ENCODE assay signal across 8 cellular contexts in genomic region chr1:53326598-53327182, GRCh38. TPM values are rescaled to one million over a fixed set of nuclear protein-coding genes. Genes with fewer than 3 reads are reported as not detected.
A peak's percentile ranks its signal among the peaks of the same experiment; 100 is the strongest.
DNase-seq lines count a peak whose midpoint lies in the region; ATAC-seq, FAIRE-seq and TF ChIP-seq lines count a peak whose summit lies in the region.

No MANE protein-coding gene starts in this region.

- dilution Hi-C loops in IMR-90 (cut with HindIII; ENCODE audit: low sequenced_read_pairs, unreplicated experiment): no loop called here

- peak overlapping the region in 1 of 2 experiments; percentile 32; a peak in 1 of 4 replicates for H4K8ac ChIP-seq in IMR-90 (ENCODE audit: low read depth in 2 of 2, low read length in 2 of 2)

- in situ Hi-C loops in IMR-90 (cut with MboI; ENCODE audit: low sequenced_read_pairs): no loop called here

- BruUV-seq in IMR-90 (replicated peaks; lab: Mats Ljungman, UMichigan): no TSS peak

- no peak for TF ChIP-seq POLR2A in IMR-90 (IDR thresholded peaks at IDR 0.05; ENCODE audit: low read depth, low read length)

- peak overlapping the region; percentile 9; the same call in 1 of the 2 replicates for H3K9ac ChIP-seq in IMR-90 (ENCODE audit: low read depth, low read length)

- no peak overlapping the region for H3K18ac ChIP-seq in IMR-90 (ENCODE audit: low read depth, low read length)

- 0 out of 2 replicates have a peak overlapping the region, but pooled peaks have one; percentile 37 for H3K14ac ChIP-seq in IMR-90 (replicated peaks; ENCODE audit: low read depth, low read length)

- H3K4me3 ChIP-seq in IMR-90 (ENCODE audit: insufficient read depth, low read depth, low read length) (peak overlapping the region; percentile 54), WI38 (ENCODE audit: low read depth, low read length) (peak overlapping the region; percentile 76), esophagus (ENCODE audit: low read depth in 1 of 2, low read length in 2 of 2) (peak overlapping the region; percentile 63 to 80), neuron (ENCODE audit: low read length) (peak overlapping the region; percentile 78)

- H3K23ac ChIP-seq in IMR-90 (ENCODE audit: low read depth, low read length): peak overlapping the region; percentile 32; the same call in 1 of the 2 replicates

- no peak overlapping the region for H3K56ac ChIP-seq in IMR-90 (ENCODE audit: extremely low read depth, insufficient read depth, low read length)

- H4K5ac ChIP-seq in IMR-90 (ENCODE audit: low read depth, low read length): no peak overlapping the region

- no peak overlapping the region for H2BK20ac ChIP-seq in IMR-90 (ENCODE audit: low read depth, low read length)

- TF ChIP-seq RAD21 in IMR-90 (IDR thresholded peaks at IDR 0.05; ENCODE audit: low read length): no peak

- H3K27me3 ChIP-seq in IMR-90 (ENCODE audit: control insufficient read depth, insufficient read depth, low read length) (no peaks in the 10 kb centered on the region; the same call in 1 of the 2 replicates), esophagus (ENCODE audit: control insufficient read depth in 1 of 2, insufficient read depth in 2 of 2, low read length in 2 of 2) (no peaks in the 10 kb centered on the region), neuron (ENCODE audit: insufficient read depth, low read length) (peaks cover 2% of the 10 kb centered on the region)

- H3K4me1 ChIP-seq in IMR-90 (ENCODE audit: control insufficient read depth, insufficient read depth, low read length): peaks cover 4% of the 10 kb centered on the region
- peaks cover 5 to 17% of the 10 kb centered on the region in 2 donors for H3K4me1 ChIP-seq in esophagus (ENCODE audit: control insufficient read depth in 2 of 2, insufficient read depth in 2 of 2, low read length in 1 of 2)
- H3K4me1 ChIP-seq in neuron (ENCODE audit: insufficient read depth, low read length): peaks cover 16% of the 10 kb centered on the region

- peaks cover 4% of the 10 kb centered on the region; the same call in 1 of the 2 replicates for H3K9me1 ChIP-seq in IMR-90 (ENCODE audit: insufficient read depth, low read length)

- peak; percentile 17 for ATAC-seq in GM21717 (IDR thresholded peaks at IDR 0.05; ENCODE audit: unreplicated experiment)
- ATAC-seq in IMR-90 (ENCODE audit: low read depth): peak; percentile 27

- DNase-seq in NCI-H748 (lab: John Stamatoyannopoulos, UW; ENCODE audit: unreplicated experiment): peak; percentile 86
- no peak for DNase-seq in NCI-H748 treated with DMSO at 0.1 percent for 48 hours (lab: John Stamatoyannopoulos, UW)
- no peak for DNase-seq in IMR-90
- no peak for DNase-seq in frontal cortex (ENCODE audit: low spot score in 2 of 2)

- peak overlapping the region; percentile 70 for H2AK5ac ChIP-seq in IMR-90 (ENCODE audit: low read depth, low read length)

- peak overlapping the region; percentile 96 for H2AFZ ChIP-seq in IMR-90 (replicated peaks; ENCODE audit: low read length, poor library complexity)
- peak overlapping the region; percentile 87 for H2AFZ ChIP-seq in neuron (ENCODE audit: low read depth, low read length)

- H3K9me3 ChIP-seq in IMR-90 (ENCODE audit: control insufficient read depth, insufficient read depth, low read length) (no peaks in the 10 kb centered on the region), esophagus (ENCODE audit: control insufficient read depth in 2 of 2, insufficient read depth in 1 of 2, low read depth in 1 of 2, low read length in 1 of 2) (no peaks in the 10 kb centered on the region), neuron (ENCODE audit: low read length) (no peaks in the 10 kb centered on the region)

- TF ChIP-seq CTCF in IMR-90 (conservative IDR thresholded peaks at IDR 0.05; ENCODE audit: low read depth, low read length): no peak
- no peak for TF ChIP-seq CTCF in WI38 (IDR thresholded peaks at IDR 0.05; ENCODE audit: low read depth, low read length)

- H2AK9ac ChIP-seq in IMR-90 (replicated peaks; ENCODE audit: low read depth, low read length, poor library complexity): peak overlapping the region; percentile 92

- no peak overlapping the region for H2BK120ac ChIP-seq in IMR-90 (ENCODE audit: low read depth, low read length)

- peak overlapping the region; percentile 97 for H3K4me2 ChIP-seq in IMR-90 (ENCODE audit: low read depth, low read length)

- H3K36me3 ChIP-seq in IMR-90 (ENCODE audit: control insufficient read depth, insufficient read depth, low read length) (no peaks in the 10 kb centered on the region; the same call in 1 of the 2 replicates), esophagus (ENCODE audit: control insufficient read depth in 2 of 2, insufficient read depth in 2 of 2, low read length in 1 of 2) (peaks cover 0 to 3% of the 10 kb centered on the region in 2 donors), neuron (ENCODE audit: insufficient read depth, low read length) (peaks cover 10% of the 10 kb centered on the region)

- H3K79me1 ChIP-seq in IMR-90 (ENCODE audit: low read depth in 1 of 2, low read length in 2 of 2): peaks cover 4 to 18% of the 10 kb centered on the region in 2 experiments; a peak in 3 of 4 replicates

- H4K91ac ChIP-seq in IMR-90 (ENCODE audit: insufficient read depth, low read depth, low read length): no peak overlapping the region

- H3K27ac ChIP-seq in IMR-90 (ENCODE audit: insufficient read depth, low read length) (no peak overlapping the region; the same call in 1 of the 2 replicates), esophagus (ENCODE audit: low read depth in 2 of 2, low read length in 1 of 2) (peak overlapping the region; percentile 61 to 76)

- intact Hi-C loops in IMR-90 (cut with micrococcal nuclease): loop anchor here (5.0 kb wide), 1 partner anchor 66 kb away; no protein-coding TSS in a partner anchor

- FAIRE-seq in frontal cortex (lab: Jason Lieb, UNC): no peak

- no peak overlapping the region for H2BK5ac ChIP-seq in IMR-90 (ENCODE audit: low read depth, low read length, poor library complexity, severe bottlenecking)

- peak overlapping the region; percentile 51 for H3K4ac ChIP-seq in IMR-90 (ENCODE audit: low read depth, low read length)

- no peaks in the 10 kb centered on the region for H4K20me1 ChIP-seq in IMR-90 (ENCODE audit: insufficient read depth, low read length)

- H2BK15ac ChIP-seq in IMR-90 (ENCODE audit: low read depth, low read length): no peak overlapping the region

- CTCF ChIA-PET in IMR-90 (lab: Yijun Ruan, JAX): no interaction called here

- WGBS in IMR-90 (ENCODE audit: extremely low coverage in 2 of 2, insufficient read length in 1 of 2), 2 experiments: 0% methylated on average over 12 of the region's 53 CpGs; no CpG with 5 or more reads in 1 of the 2 experiments
- WGBS in esophagus, 2 donors: 0 to 1% methylated on average over 48 to 53 of the region's 53 CpGs

- POLR2A ChIA-PET in IMR-90 (lab: Charles Lee; ENCODE audit: unreplicated experiment): no interaction called here

TF ChIP-seq in IMR-90, 13 proteins besides CTCF, POLR2A, EP300 and RAD21:
- TF ChIP-seq BHLHE40 (IDR thresholded peaks at IDR 0.05; ENCODE audit: low read depth, low read length): no peak
- peak; percentile 57; the same call in 1 of the 2 replicates for TF ChIP-seq MXI1 (IDR thresholded peaks at IDR 0.05; ENCODE audit: borderline replicate concordance, low read depth, low read length)

RNA-seq across cellular contexts. Expression of gene LRP8, which starts 1.2 kb away (rescaled TPM):
- total RNA-seq in IMR-90 (2012; rRNA removed) (11.1 and 12.0 TPM in 2 replicates), frontal cortex (83.6 TPM)
- polyA plus RNA-seq in IMR-90 (2012; rRNA removed) (12.1 and 12.6 TPM in 2 replicates), esophagus (1 to 10 TPM; 2.7 to 6.9 TPM)
- polyA plus RNA-seq in IMR-90 (2012; cell fraction: cytosol; rRNA removed): 5.9 and 7.7 TPM in 2 replicates
- 40.5 and 54.0 TPM in 2 replicates for polyA plus RNA-seq in IMR-90 (2012; cell fraction: nucleus; rRNA removed; ENCODE audit: low replicate concordance)
